In the genomic region with DNA sequence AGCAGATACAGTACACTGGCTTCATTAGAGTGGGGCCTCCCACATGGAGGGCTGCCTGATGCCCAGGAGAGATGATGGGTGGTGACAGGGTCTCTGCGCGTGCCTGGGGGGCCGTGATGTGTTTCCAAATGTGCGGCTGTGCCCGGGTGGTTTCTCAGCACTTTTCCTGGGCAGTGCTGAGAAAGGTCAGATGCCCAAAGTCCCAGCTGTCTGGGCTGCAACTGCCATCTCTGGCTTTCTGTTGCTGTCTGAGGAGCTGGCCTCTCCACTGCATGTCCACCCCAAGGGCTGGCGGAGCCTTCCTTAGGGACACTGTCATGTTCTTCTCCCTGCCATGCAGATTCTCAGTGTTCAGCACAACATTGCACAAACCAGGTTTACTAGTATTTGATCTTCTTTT, we compare ENCODE assay signal across 26 cellular contexts.
"Had no signal": no experiment of that assay in that cellular context is flagged by ENCODE, and none has a peak within 500 bp of the region (broad histone marks: within the 10 kb centered on the region; RNA-seq: fewer than 3 reads in every experiment).

No MANE protein-coding gene starts in this region.

- H3K4me2 ChIP-seq: hepatocyte had no signal

- DNase-seq: heart right ventricle; kidney glomerular epithelial cell; left colon; left lung; lower lobe of right lung; mammary epithelial cell; mesenchymal stem cell; naive B cell; natural killer cell; nephron progenitor cell; pancreas; posterior cingulate gyrus; right cardiac atrium; stimulated activated CD4-positive, alpha-beta T cell treated with anti-CD3 and anti-CD28 coated beads, Interleukin-12 subunit alpha, Interleukin-12 subunit beta, amount 100 ng/mL, for 4 hours; stimulated activated CD4-positive, alpha-beta T cell treated with anti-CD3 and anti-CD28 coated beads, Interleukin-4, amount 100 ng/mL, for 24 hours; stimulated activated naive CD4-positive, alpha-beta T cell treated with Interleukin-2 at 50 U/mL for 16 hours; stimulated activated naive CD8-positive, alpha-beta T cell treated with anti-CD3 and anti-CD28 coated beads, Interleukin-15, amount 100 ng/mL, for 72 hours; substantia nigra had no signal

- H3K27ac Mint-ChIP-seq: natural killer cell; nephron progenitor cell; stimulated activated memory B cell treated with anti-CD40 and anti-IgM and Interleukin-4, amounts not matched to agents 10 μg/mL and 1 μg/mL and 100 μg/mL, for 72 hours; stimulated activated naive CD8-positive, alpha-beta T cell treated with anti-CD3 and anti-CD28 coated beads, Interleukin-15, amount 100 ng/mL, for 72 hours; type B pancreatic cell had no signal

- H3K36me3 Mint-ChIP-seq: natural killer cell had no signal

- H3K4me1 Mint-ChIP-seq: naive B cell; nephron progenitor cell; stimulated activated memory B cell treated with anti-CD40 and anti-IgM and Interleukin-4, amounts not matched to agents 10 μg/mL and 1 μg/mL and 100 μg/mL, for 72 hours; stimulated activated naive CD8-positive, alpha-beta T cell treated with anti-CD3 and anti-CD28 coated beads, Interleukin-15, amount 100 ng/mL, for 72 hours had no signal

- ATAC-seq: heart right ventricle; left colon; left lung; lower lobe of right lung; natural killer cell; pancreas; right cardiac atrium; sciatic nerve; stimulated activated memory B cell treated with anti-CD40 and anti-IgM and Interleukin-4, amounts not matched to agents 10 μg/mL and 1 μg/mL and 100 μg/mL, for 72 hours; stimulated activated naive CD8-positive, alpha-beta T cell treated with anti-CD3 and anti-CD28 coated beads, Interleukin-15, amount 100 ng/mL, for 72 hours had no signal

- H3K9me3 ChIP-seq: heart right ventricle, left lung, lower lobe of right lung, pancreas, prostate gland, tibial nerve had no signal

- H3K27me3 Mint-ChIP-seq: naive B cell; stimulated activated memory B cell treated with anti-CD40 and anti-IgM and Interleukin-4, amounts not matched to agents 10 μg/mL and 1 μg/mL and 100 μg/mL, for 72 hours; stimulated activated naive CD8-positive, alpha-beta T cell treated with anti-CD3 and anti-CD28 coated beads, Interleukin-15, amount 100 ng/mL, for 72 hours; type B pancreatic cell had no signal

- H3K4me3 ChIP-seq: heart right ventricle, hepatocyte, left lung, lower lobe of right lung, pancreas, prostate gland, skin epidermis, tibial nerve had no signal

- H3K79me2 ChIP-seq: hepatocyte had no signal

- H3K4me3 Mint-ChIP-seq: naive B cell; natural killer cell; nephron progenitor cell; stimulated activated memory B cell treated with anti-CD40 and anti-IgM and Interleukin-4, amounts not matched to agents 10 μg/mL and 1 μg/mL and 100 μg/mL, for 72 hours; stimulated activated naive CD8-positive, alpha-beta T cell treated with anti-CD3 and anti-CD28 coated beads, Interleukin-15, amount 100 ng/mL, for 72 hours; type B pancreatic cell had no signal

- H3K27ac ChIP-seq: heart right ventricle, hepatocyte, left lung, lower lobe of right lung, pancreas, prostate gland, skin epidermis, tibial nerve had no signal

- H3K27me3 ChIP-seq: heart right ventricle, hepatocyte, left lung, pancreas, tibial nerve had no signal

- H3K9me3 Mint-ChIP-seq: naive B cell, nephron progenitor cell, type B pancreatic cell had no signal

- H2AFZ ChIP-seq: hepatocyte had no signal

- FAIRE-seq: keratinocyte, pancreas had no signal

- H3K4me1 ChIP-seq: left lung, lower lobe of right lung, prostate gland, tibial nerve had no signal
